In the genomic region with DNA sequence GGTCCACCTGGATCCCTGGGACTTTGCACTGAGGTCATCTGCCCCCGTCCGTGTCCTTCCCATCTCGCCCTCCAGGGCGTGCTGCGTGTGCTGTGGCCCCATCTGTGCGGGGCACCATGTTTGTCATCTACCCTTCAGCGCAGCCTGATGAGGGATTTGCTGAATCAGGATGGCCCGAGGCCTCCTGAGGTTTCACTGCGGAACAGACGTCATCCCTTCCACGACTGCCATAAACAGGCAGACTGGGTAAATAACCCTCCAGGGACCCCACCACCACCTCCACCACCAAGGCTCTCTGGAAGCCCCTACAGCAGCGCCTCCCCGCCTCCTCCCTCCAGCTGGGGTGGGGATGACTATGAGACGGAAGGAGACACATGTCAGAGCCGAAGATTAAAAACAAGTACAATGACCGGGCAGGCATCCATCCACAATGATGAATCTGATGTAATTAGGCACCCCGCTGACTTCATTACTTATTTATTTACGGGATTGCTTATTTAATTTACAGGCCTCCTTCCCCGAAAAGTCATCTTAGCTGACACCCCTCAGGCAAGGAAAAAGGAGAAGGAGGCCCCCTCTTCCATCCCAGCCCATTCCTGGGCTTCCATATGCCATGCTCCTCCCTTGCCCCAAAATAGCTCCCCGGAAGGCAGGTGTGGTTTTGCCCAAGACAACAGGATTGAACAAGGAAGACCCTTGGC, we compare ENCODE assay signal across 10 cellular contexts. TPM values are rescaled to one million over a fixed set of nuclear protein-coding genes. Genes with fewer than 3 reads are reported as not detected.
DNase-seq lines count a peak whose midpoint lies in the region; ATAC-seq, FAIRE-seq and TF ChIP-seq lines count a peak whose summit lies in the region.
"Had no signal": no experiment of that assay in that cellular context is flagged by ENCODE, and none has a peak within 500 bp of the region (broad histone marks: within the 10 kb centered on the region; RNA-seq: fewer than 3 reads in every experiment).

No MANE protein-coding gene starts in this region.

- peak; percentile 79 for DNase-seq in H7
- peak; percentile 88 for DNase-seq in RPMI7951 (ENCODE audit: low read depth)
- peak in 1 of 2 donors; percentile 65 for DNase-seq in foreskin keratinocyte
- no peak for DNase-seq in immature natural killer cell
- no peak for DNase-seq in stimulated activated CD4-positive, alpha-beta T cell treated with anti-CD3 and anti-CD28 coated beads, Interleukin-4, amount 100 ng/mL, for 4 hours
- DNase-seq in GM12892 (ENCODE audit: insufficient read length): no peak

- H3K4me3 ChIP-seq in H7 (ENCODE audit: insufficient read depth, low read depth, low read length): no peak overlapping the region
- no peak overlapping the region for H3K4me3 ChIP-seq in skin epidermis

- ATAC-seq in foreskin keratinocyte (peak; percentile 57), GM19455 (IDR thresholded peaks at IDR 0.05; ENCODE audit: unreplicated experiment) (no peak)
- ATAC-seq: natural killer cell treated with Interleukin-12 subunit alpha and Interleukin-12 subunit beta and Interleukin-15 and Interleukin-18, amount 100 ng/mL, for 72 hours had no signal

- TF ChIP-seq POLR2A in GM12892 (IDR thresholded peaks at IDR 0.05; ENCODE audit: low read depth, low read length): no peak

- peaks cover 18% of the 10 kb centered on the region for H3K4me1 ChIP-seq in foreskin keratinocyte

- no peak overlapping the region for H3K4me3 Mint-ChIP-seq in immature natural killer cell
- H3K4me3 Mint-ChIP-seq: natural killer cell treated with Interleukin-12 subunit alpha and Interleukin-12 subunit beta and Interleukin-15 and Interleukin-18, amount 100 ng/mL, for 72 hours had no signal

- H3K27me3 ChIP-seq in H7 (ENCODE audit: control insufficient read depth, insufficient read depth, low read length) (no peaks in the 10 kb centered on the region), foreskin keratinocyte (no peaks in the 10 kb centered on the region)

- H3K4me1 Mint-ChIP-seq in immature natural killer cell: peaks cover 20 to 21% of the 10 kb centered on the region in 2 donors

- H3K27ac ChIP-seq in foreskin keratinocyte (peak overlapping the region; percentile 48), skin epidermis (peak overlapping the region in 14 of 21 experiments; percentile 13 to 78 (median 53))

- FAIRE-seq in GM12892 (lab: Jason Lieb, UNC): no peak
- FAIRE-seq: G401.6 had no signal

- peaks cover 2% of the 10 kb centered on the region; the same call in 1 of the 2 replicates for H3K36me3 ChIP-seq in H7 (replicated peaks; ENCODE audit: control insufficient read depth, insufficient read depth, low read length)

- H3K27me3 Mint-ChIP-seq in immature natural killer cell (ENCODE audit: low read depth in 3 of 3): peaks cover 0 to 3% (median 2%) of the 10 kb centered on the region in 3 donors
- H3K27me3 Mint-ChIP-seq: natural killer cell treated with Interleukin-12 subunit alpha and Interleukin-12 subunit beta and Interleukin-15 and Interleukin-18, amount 100 ng/mL, for 72 hours had no signal

- H3K27ac Mint-ChIP-seq in immature natural killer cell: no peak overlapping the region

- TF ChIP-seq CTCF in foreskin keratinocyte (conservative IDR thresholded peaks at IDR 0.05): peak; percentile 38

- H3K36me3 Mint-ChIP-seq in immature natural killer cell: peaks cover 0 to 6% (median 6%) of the 10 kb centered on the region in 3 donors
- H3K36me3 Mint-ChIP-seq: natural killer cell treated with Interleukin-12 subunit alpha and Interleukin-12 subunit beta and Interleukin-15 and Interleukin-18, amount 100 ng/mL, for 72 hours had no signal

- H3K9me3 Mint-ChIP-seq in immature natural killer cell: no peaks in the 10 kb centered on the region
- H3K9me3 Mint-ChIP-seq: natural killer cell treated with Interleukin-12 subunit alpha and Interleukin-12 subunit beta and Interleukin-15 and Interleukin-18, amount 100 ng/mL, for 72 hours had no signal

RNA-seq across cellular contexts. Expression of gene NCOR2, which starts 39.4 kb away (rescaled TPM):
- total RNA-seq in H7 (2014; rRNA removed; shearing (Covaris generic)): 25.1 and 27.2 TPM in 2 replicates
- total RNA-seq in RPMI7951 (2014; rRNA removed; shearing (Covaris generic)): 8.7 and 12.2 TPM in 2 replicates
- 49.8 and 61.0 TPM in 2 replicates for total RNA-seq in foreskin keratinocyte
- polyA plus RNA-seq in foreskin keratinocyte (32.1 and 38.1 TPM in 2 replicates), immature natural killer cell (10 to 100 TPM in 1 of 3 donors, 1 to 10 TPM in 2; 1.6 to 10.2 (median 2.1) TPM)
- 27.0 TPM for polyA plus RNA-seq in GM12892 (2012; ENCODE audit: missing spikeins)

Comparison
In these comparisons a context has a peak if more than half of its experiments do, and no peak if none do; other contexts are left out.
1. DNase-seq: peak in H7 (single experiment) and RPMI7951 (single experiment); none in immature natural killer cell (0 of 3), stimulated activated CD4-positive, alpha-beta T cell treated with anti-CD3 and anti-CD28 coated beads, Interleukin-4, amount 100 ng/mL, for 4 hours (0 of 2) and GM12892 (single experiment).